ENCODE assay signal across 13 cellular contexts in genomic region chr1:21245688-21246229, GRCh38. TPM values are rescaled to one million over a fixed set of nuclear protein-coding genes. Genes with fewer than 3 reads are reported as not detected.
DNase-seq lines count a peak whose midpoint lies in the region; ATAC-seq and TF ChIP-seq lines count a peak whose summit lies in the region.
"Had no signal": no experiment of that assay in that cellular context is flagged by ENCODE, and none has a peak within 500 bp of the region (broad histone marks: within the 10 kb centered on the region; RNA-seq: fewer than 3 reads in every experiment).

No MANE protein-coding gene starts in this region.

- no peak for DNase-seq in T-helper 17 cell
- DNase-seq in central memory CD8-positive, alpha-beta T cell (ENCODE audit: low spot score in 2 of 2), result no peak
- no peak for DNase-seq in activated CD4-positive, alpha-beta T cell treated with anti-CD3 and anti-CD28 coated beads, Interleukin-2, amount 50 U/mL, for 1 hour
- DNase-seq: ACHN; BE2C; C1 segment of cervical spinal cord; Caco-2; CD4-positive, CD25-positive, alpha-beta regulatory T cell; GOT3 had no signal

- peaks cover 7 to 58% of the 10 kb centered on the region in 2 experiments; a peak in 2 of 3 replicates for H3K36me3 ChIP-seq in HEK293 (ENCODE audit: control insufficient read depth in 2 of 2, insufficient read depth in 1 of 2, low read length in 2 of 2)

- no peak overlapping the region for H3K4me3 ChIP-seq in HEK293 (ENCODE audit: low read depth, low read length)

- H3K36me3 Mint-ChIP-seq in T-helper 17 cell (ENCODE audit: low read depth), result peaks cover 7% of the 10 kb centered on the region
- peaks cover 31% of the 10 kb centered on the region for H3K36me3 Mint-ChIP-seq in central memory CD8-positive, alpha-beta T cell (ENCODE audit: insufficient read depth)

- no peak overlapping the region for H3K27ac ChIP-seq in HEK293 (ENCODE audit: extremely low read depth, low read depth, low read length)

- CTCF ChIA-PET in HEK293 (lab: Yijun Ruan, JAX), result interaction anchor here (0.5 to 5.8 kb wide), 9 partner anchors 9 to 717 kb away, joined by 3 to 51 read pairs (median 6); no protein-coding TSS in a partner anchor

- no peaks in the 10 kb centered on the region for H3K9me3 Mint-ChIP-seq in central memory CD8-positive, alpha-beta T cell
- H3K9me3 Mint-ChIP-seq: CD4-positive, CD25-positive, alpha-beta regulatory T cell; IgD-negative memory B cell had no signal

- ATAC-seq in T-helper 17 cell (no peak), GM18502 (IDR thresholded peaks at IDR 0.05; ENCODE audit: poor library complexity, unreplicated experiment) (no peak), GM18907 (IDR thresholded peaks at IDR 0.05; ENCODE audit: unreplicated experiment) (no peak)
- ATAC-seq in central memory CD8-positive, alpha-beta T cell (replicated peaks; ENCODE audit: extremely low read depth, poor library complexity, severe bottlenecking), result no peak

- TF ChIP-seq CTCF in HEK293 (tag by site-specific recombination; IDR thresholded peaks at IDR 0.05), result no peak

- no peaks in the 10 kb centered on the region for H3K4me1 Mint-ChIP-seq in T-helper 17 cell
- no peaks in the 10 kb centered on the region for H3K4me1 Mint-ChIP-seq in central memory CD8-positive, alpha-beta T cell

- H3K9me3 ChIP-seq in HEK293 (ENCODE audit: control insufficient read depth, insufficient read depth, low read depth, low read length) (no peaks in the 10 kb centered on the region), T-helper 17 cell (ENCODE audit: control insufficient read depth, low read length, poor library complexity, severe bottlenecking) (no peaks in the 10 kb centered on the region)
- H3K9me3 ChIP-seq: BE2C, Caco-2 had no signal

- no peaks in the 10 kb centered on the region for H3K4me1 ChIP-seq in HEK293 (ENCODE audit: control insufficient read depth, insufficient read depth, low read length)
- H3K4me1 ChIP-seq: BE2C had no signal

- POLR2A ChIA-PET in HEK293 (lab: Yijun Ruan, JAX), result no interaction called here

- no peak overlapping the region for H3K27ac Mint-ChIP-seq in T-helper 17 cell
- peak overlapping the region; percentile 55 for H3K27ac Mint-ChIP-seq in central memory CD8-positive, alpha-beta T cell (ENCODE audit: low read depth)
- H3K27ac Mint-ChIP-seq: CD4-positive, CD25-positive, alpha-beta regulatory T cell; IgD-negative memory B cell had no signal

- H3K27me3 Mint-ChIP-seq in T-helper 17 cell, result no peaks in the 10 kb centered on the region
- H3K27me3 Mint-ChIP-seq in central memory CD8-positive, alpha-beta T cell, result no peaks in the 10 kb centered on the region
- H3K27me3 Mint-ChIP-seq: CD4-positive, CD25-positive, alpha-beta regulatory T cell; IgD-negative memory B cell had no signal

- peak overlapping the region; percentile 31 for H3K4me3 Mint-ChIP-seq in T-helper 17 cell
- H3K4me3 Mint-ChIP-seq in central memory CD8-positive, alpha-beta T cell, result no peak overlapping the region
- H3K4me3 Mint-ChIP-seq: CD4-positive, CD25-positive, alpha-beta regulatory T cell; IgD-negative memory B cell had no signal

TF ChIP-seq in HEK293, 187 proteins besides CTCF, POLR2A, EP300 and RAD21:
- TF ChIP-seq ZNF146 (tag by site-specific recombination; IDR thresholded peaks at IDR 0.05), result peak; percentile 100
- peak; percentile 75 for TF ChIP-seq ZNF580 (tag by site-specific recombination; IDR thresholded peaks at IDR 0.05)
- TF ChIP-seq ZNF121 (tag by site-specific recombination; IDR thresholded peaks at IDR 0.05), result peak; percentile 92
- TF ChIP-seq ZNF175 (tag by site-specific recombination; IDR thresholded peaks at IDR 0.05), result no peak

RNA-seq across cellular contexts. Expression of gene ECE1, which starts 44.5 kb away (rescaled TPM):
- 100 to 1,000 TPM; 116 to 117 TPM for total RNA-seq in T-helper 17 cell
